Comparison of ENCODE assay signal across 17 cellular contexts in the genomic region with DNA sequence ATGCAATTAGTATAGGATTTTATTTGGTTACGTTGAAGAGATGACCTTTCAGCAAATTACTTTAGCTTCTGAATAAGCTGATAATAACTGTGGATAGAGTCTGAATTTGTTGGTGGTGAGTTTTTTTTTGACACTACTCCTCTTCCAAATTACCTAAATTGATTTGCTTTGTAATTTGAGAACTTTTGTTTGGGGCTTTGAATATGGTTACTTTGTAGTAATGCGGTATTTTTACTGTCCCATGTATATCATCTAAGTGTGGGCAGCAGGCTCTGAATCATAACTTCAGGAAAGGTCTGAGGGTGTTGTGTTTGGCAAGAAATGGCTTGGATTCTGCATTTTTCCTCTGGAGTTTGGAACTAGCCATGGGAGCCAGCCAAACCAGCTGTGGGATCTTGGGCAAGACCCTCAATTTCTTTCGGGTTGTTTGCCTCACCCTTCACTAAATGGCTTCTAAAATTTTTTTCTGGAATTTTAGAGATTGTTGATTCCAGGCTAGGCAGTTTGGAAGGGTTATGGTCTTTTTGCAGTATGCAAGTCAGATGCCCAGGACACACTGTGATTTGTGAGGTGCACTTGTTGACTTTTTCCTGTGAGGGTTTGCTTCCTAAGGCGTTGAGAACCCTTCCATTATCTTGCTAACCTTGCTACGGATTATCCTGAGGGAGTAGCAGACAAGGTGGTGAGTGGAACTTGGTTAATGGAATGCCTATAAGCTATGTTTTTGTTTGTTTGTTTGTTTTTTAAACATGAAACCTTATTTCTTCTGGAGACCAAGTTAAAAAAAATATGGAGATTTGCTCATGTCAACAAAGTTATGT. TPM values are rescaled to one million over a fixed set of nuclear protein-coding genes. Genes with fewer than 3 reads are reported as not detected.
A peak's percentile ranks its signal among the peaks of the same experiment; 100 is the strongest.
DNase-seq lines count a peak whose midpoint lies in the region; ATAC-seq and TF ChIP-seq lines count a peak whose summit lies in the region.
"Had no signal": no experiment of that assay in that cellular context is flagged by ENCODE, and none has a peak within 500 bp of the region (broad histone marks: within the 10 kb centered on the region; RNA-seq: fewer than 3 reads in every experiment).

No MANE protein-coding gene starts in this region.

- no peaks in the 10 kb centered on the region for H3K27me3 Mint-ChIP-seq in MCF 10A (ENCODE audit: insufficient read depth, unreplicated experiment)
- H3K27me3 Mint-ChIP-seq in activated naive CD4-positive, alpha-beta T cell treated with anti-CD3 and anti-CD28 coated beads for 36 hours (ENCODE audit: low read depth), result peaks cover 12% of the 10 kb centered on the region

- peaks cover 73% of the 10 kb centered on the region for H3K4me1 Mint-ChIP-seq in MCF 10A (ENCODE audit: insufficient read depth, unreplicated experiment)
- H3K4me1 Mint-ChIP-seq in activated naive CD4-positive, alpha-beta T cell treated with anti-CD3 and anti-CD28 coated beads for 36 hours (ENCODE audit: low read depth), result no peaks in the 10 kb centered on the region
- H3K4me1 Mint-ChIP-seq: naive thymus-derived CD8-positive, alpha-beta T cell had no signal

- H3K4me3 Mint-ChIP-seq in MCF 10A (ENCODE audit: unreplicated experiment), result peak overlapping the region; percentile 41
- H3K4me3 Mint-ChIP-seq in activated naive CD4-positive, alpha-beta T cell treated with anti-CD3 and anti-CD28 coated beads for 36 hours, result no peak overlapping the region
- H3K4me3 Mint-ChIP-seq: naive thymus-derived CD8-positive, alpha-beta T cell had no signal

- CTCF ChIA-PET in MCF 10A (lab: Yijun Ruan, JAX), result interaction anchor here (0.7 to 1.3 kb wide), 3 partner anchors 114 to 520 kb away, joined by 3 read pairs; no protein-coding TSS in a partner anchor
- CTCF ChIA-PET in activated naive CD4-positive, alpha-beta T cell treated with anti-CD3 and anti-CD28 coated beads for 36 hours (lab: Charles Lee), result no interaction called here

- H3K27ac ChIP-seq in breast epithelium, result no peak overlapping the region
- peak overlapping the region; percentile 68 for H3K27ac ChIP-seq in subcutaneous abdominal adipose tissue (ENCODE audit: low read depth, low read length)
- H3K27ac ChIP-seq: HL-60, spleen, WERI-Rb-1 had no signal

- H3K27ac Mint-ChIP-seq in MCF 10A (ENCODE audit: low read depth, unreplicated experiment), result peak overlapping the region; percentile 59
- H3K27ac Mint-ChIP-seq in activated naive CD4-positive, alpha-beta T cell treated with anti-CD3 and anti-CD28 coated beads for 36 hours, result no peak overlapping the region
- H3K27ac Mint-ChIP-seq: naive thymus-derived CD8-positive, alpha-beta T cell had no signal

- H3K36me3 ChIP-seq in breast epithelium, result no peaks in the 10 kb centered on the region
- no peaks in the 10 kb centered on the region for H3K36me3 ChIP-seq in subcutaneous abdominal adipose tissue (ENCODE audit: control insufficient read depth in 5 of 5, insufficient read depth in 5 of 5, low read length in 5 of 5)
- H3K36me3 ChIP-seq: spleen had no signal

- TF ChIP-seq CTCF in MCF 10A (IDR thresholded peaks at IDR 0.05; ENCODE audit: unreplicated experiment) (no peak), breast epithelium (IDR thresholded peaks at IDR 0.05) (no peak), fibroblast of villous mesenchyme (IDR thresholded peaks at IDR 0.05; ENCODE audit: insufficient read depth, low read depth, low read length) (no peak)

- H3K9me3 ChIP-seq in breast epithelium (no peaks in the 10 kb centered on the region), subcutaneous abdominal adipose tissue (ENCODE audit: control insufficient read depth in 5 of 5, low read length in 5 of 5) (no peaks in the 10 kb centered on the region)
- H3K9me3 ChIP-seq: spleen had no signal

- H3K4me3 ChIP-seq in breast epithelium, result no peak overlapping the region
- H3K4me3 ChIP-seq in fibroblast of villous mesenchyme (ENCODE audit: low read depth, low read length), result no peak overlapping the region
- no peak overlapping the region for H3K4me3 ChIP-seq in subcutaneous abdominal adipose tissue (ENCODE audit: low read depth in 1 of 5, low read length in 5 of 5)
- H3K4me3 ChIP-seq: spleen had no signal

- ATAC-seq in HG03442 (IDR thresholded peaks at IDR 0.05; ENCODE audit: unreplicated experiment), result no peak
- ATAC-seq: naive thymus-derived CD8-positive, alpha-beta T cell had no signal

- POLR2A ChIA-PET in MCF 10A (lab: Yijun Ruan, JAX), result interaction anchor here (0.6 to 7.0 kb wide), 5 partner anchors 9 to 299 kb away, joined by 3 to 76 read pairs (median 3); a partner anchor contains a TSS

- no peaks in the 10 kb centered on the region for H3K9me3 Mint-ChIP-seq in MCF 10A (ENCODE audit: unreplicated experiment)
- H3K9me3 Mint-ChIP-seq in activated naive CD4-positive, alpha-beta T cell treated with anti-CD3 and anti-CD28 coated beads for 36 hours, result no peaks in the 10 kb centered on the region

- H3K4me1 ChIP-seq in breast epithelium, result no peaks in the 10 kb centered on the region
- H3K4me1 ChIP-seq in subcutaneous abdominal adipose tissue (ENCODE audit: control insufficient read depth in 5 of 5, insufficient read depth in 5 of 5, low read length in 5 of 5), result peaks cover 4 to 31% (median 24%) of the 10 kb centered on the region in 5 donors
- H3K4me1 ChIP-seq: spleen had no signal

- H3K9ac ChIP-seq in subcutaneous abdominal adipose tissue (ENCODE audit: low read length in 5 of 5), result no peak overlapping the region

- H3K27me3 ChIP-seq in breast epithelium (no peaks in the 10 kb centered on the region), subcutaneous abdominal adipose tissue (ENCODE audit: control insufficient read depth in 5 of 5, insufficient read depth in 4 of 5, low read length in 5 of 5) (no peaks in the 10 kb centered on the region)
- H3K27me3 ChIP-seq: spleen had no signal

- peak; percentile 93 for DNase-seq in MCF 10A (ENCODE audit: unreplicated experiment)
- DNase-seq in breast epithelium (ENCODE audit: low spot score in 2 of 2), result no peak
- peak; percentile 33 for DNase-seq in SW480 (ENCODE audit: low spot score)
- DNase-seq in fibroblast of villous mesenchyme (ENCODE audit: low read depth), result peak; percentile 44
- no peak for DNase-seq in activated naive CD4-positive, alpha-beta T cell treated with anti-CD3 and anti-CD28 coated beads for 36 hours
- no peak for DNase-seq in hippocampal formation (lab: John Stamatoyannopoulos, UW)
- DNase-seq: islet precursor cell; naive thymus-derived CD8-positive, alpha-beta T cell; NCI-H1105 treated with DMSO at 0.1 percent for 48 hours; NCI-H510A treated with DMSO at 0.1 percent for 48 hours; SIG-M5; spleen; trophoblast cell; WERI-Rb-1 had no signal

- no TSS peak for BruUV-seq in MCF 10A (replicated peaks; lab: Mats Ljungman, UMichigan)

- intact Hi-C loops in MCF 10A (cut with micrococcal nuclease) (no loop called here), breast epithelium (cut with DNase I; ENCODE audit: low total_unique reads) (no loop called here)
- intact Hi-C loops in activated naive CD4-positive, alpha-beta T cell treated with anti-CD3 and anti-CD28 coated beads for 36 hours (cut with micrococcal nuclease), result no loop called here

- TF ChIP-seq POLR2A in breast epithelium (IDR thresholded peaks at IDR 0.05), result no peak

- H3K36me3 Mint-ChIP-seq in MCF 10A (ENCODE audit: insufficient read depth, unreplicated experiment), result peaks cover 20% of the 10 kb centered on the region
- H3K36me3 Mint-ChIP-seq in activated naive CD4-positive, alpha-beta T cell treated with anti-CD3 and anti-CD28 coated beads for 36 hours (ENCODE audit: low read depth), result no peaks in the 10 kb centered on the region
- H3K36me3 Mint-ChIP-seq: naive thymus-derived CD8-positive, alpha-beta T cell had no signal

RNA-seq across cellular contexts. Expression of a gene that starts 10.4 kb away (rescaled TPM):
- total RNA-seq in MCF 10A (2022) (47.9 and 54.5 TPM in 2 replicates), breast epithelium (100 to 1,000 TPM in 1 of 3 donors, 10 to 100 TPM in 2; 42.3 to 179 (median 61.6) TPM), fibroblast of villous mesenchyme (31.2 and 41.0 TPM in 2 replicates)
- total RNA-seq in activated naive CD4-positive, alpha-beta T cell treated with anti-CD3 and anti-CD28 coated beads for 36 hours, result under 1 TPM; 0.24 to 0.37 TPM
- total RNA-seq: naive thymus-derived CD8-positive, alpha-beta T cell had no signal

Comparison
In these comparisons a context has a peak if more than half of its experiments do, and no peak if none do; other contexts are left out.
1. DNase-seq: peak in MCF 10A (single experiment), SW480 (single experiment) and fibroblast of villous mesenchyme (single experiment); none in breast epithelium (0 of 2), activated naive CD4-positive, alpha-beta T cell treated with anti-CD3 and anti-CD28 coated beads for 36 hours (single experiment) and hippocampal formation (0 of 2).
2. RNA of a gene that starts 10.4 kb away (total RNA-seq): 42.3 to 179 TPM in breast epithelium, 47.9 to 54.5 TPM in MCF 10A and 31.2 to 41.0 TPM in fibroblast of villous mesenchyme; 0.24 to 0.37 TPM in activated naive CD4-positive, alpha-beta T cell treated with anti-CD3 and anti-CD28 coated beads for 36 hours; every median in the first group is over 10 times any median in the second.